1 cellular context compared by ENCODE assay signal in genomic region chr1:204520834-204521709, GRCh38.
TF ChIP-seq lines count a peak whose summit lies in the region.

No MANE protein-coding gene starts in this region.

TF ChIP-seq in K562, 482 proteins besides CTCF, POLR2A, EP300 and RAD21 (continued from another document):
- peak in 1 of 2 experiments; percentile 93; a peak in 2 of 4 replicates for TF ChIP-seq ZNF318 (IDR thresholded peaks at IDR 0.05; ENCODE audit: borderline replicate concordance in 1 of 2, low read depth in 1 of 2)
- TF ChIP-seq STAT5A (IDR thresholded peaks at IDR 0.05; ENCODE audit: borderline replicate concordance, low read length): no peak
- peak; percentile 96 for TF ChIP-seq BHLHE40 (IDR thresholded peaks at IDR 0.05; ENCODE audit: low read length)
- no peak for TF ChIP-seq ZNF79 (CRISPR knock-in tag; IDR thresholded peaks at IDR 0.05; ENCODE audit: low read depth)
- TF ChIP-seq TEAD4 (IDR thresholded peaks at IDR 0.05; ENCODE audit: low read length): peak; percentile 60
- no peak for TF ChIP-seq TEAD4 (CRISPR knock-in tag; IDR thresholded peaks at IDR 0.05; ENCODE audit: borderline replicate concordance)
- 0 out of 2 replicates have a peak, but pooled peaks have one; percentile 18 for TF ChIP-seq CXXC5 (CRISPR knock-in tag; IDR thresholded peaks at IDR 0.05)
- TF ChIP-seq NKRF (IDR thresholded peaks at IDR 0.05; ENCODE audit: borderline replicate concordance): peak; percentile 55; the same call in 1 of the 2 replicates
- TF ChIP-seq SMARCE1 (IDR thresholded peaks at IDR 0.05): peak; percentile 76
- TF ChIP-seq USF1 (CRISPR knock-in tag; IDR thresholded peaks at IDR 0.05): peak; percentile 68
- peak in 1 of 2 experiments; percentile 63; a peak in 3 of 4 replicates for TF ChIP-seq MNT (conservative IDR thresholded peaks at IDR 0.05)
- peak; percentile 91 for TF ChIP-seq TFAP4 (CRISPR knock-in tag; IDR thresholded peaks at IDR 0.05; ENCODE audit: borderline replicate concordance)
- peak; percentile 31; the same call in 1 of the 2 replicates for TF ChIP-seq ARID4B (CRISPR knock-in tag; IDR thresholded peaks at IDR 0.05)
- TF ChIP-seq NCOR1 (IDR thresholded peaks at IDR 0.05): peak; percentile 33; the same call in 1 of the 2 replicates
- no peak for TF ChIP-seq FUS (optimal IDR thresholded peaks at IDR 0.05; ENCODE audit: low read depth, low read length)
- peak; percentile 53 to 63; a peak in 3 of 4 replicates for TF ChIP-seq KDM1A (IDR thresholded peaks at IDR 0.05)
- 0 out of 4 replicates have a peak, but pooled peaks of 1 of the 2 experiments have one; percentile 5 for TF ChIP-seq TEAD1 (CRISPR knock-in tag; IDR thresholded peaks at IDR 0.05)
- peak; percentile 71; the same call in 1 of the 2 replicates for TF ChIP-seq CBFA2T2 (conservative IDR thresholded peaks at IDR 0.05)
- TF ChIP-seq FOXK2 (conservative IDR thresholded peaks at IDR 0.05 in 1 of 2, IDR thresholded peaks at IDR 0.05 in 1 of 2; ENCODE audit: low read depth in 2 of 2): peak; percentile 78 to 83
- TF ChIP-seq DACH1 (IDR thresholded peaks at IDR 0.05; ENCODE audit: partially characterized antibody): peak; percentile 53
- TF ChIP-seq HDAC1 (IDR thresholded peaks at IDR 0.05): peak in 1 of 2 experiments; percentile 78; a peak in 2 of 4 replicates
- TF ChIP-seq KLF16 (IDR thresholded peaks at IDR 0.05): 0 out of 2 replicates have a peak, but pooled peaks have one; percentile 13
- TF ChIP-seq TRIM24 (IDR thresholded peaks at IDR 0.05): peak; percentile 63 to 67
- TF ChIP-seq POLR2B (IDR thresholded peaks at IDR 0.05; ENCODE audit: low read depth, partially characterized antibody): no peak
- peak; percentile 33; the same call in 1 of the 2 replicates for TF ChIP-seq RAD51 (IDR thresholded peaks at IDR 0.05; ENCODE audit: borderline replicate concordance, low read depth)
- no peak for TF ChIP-seq ZNF707 (CRISPR knock-in tag; conservative IDR thresholded peaks at IDR 0.05)
- TF ChIP-seq MTA2 (IDR thresholded peaks at IDR 0.05; ENCODE audit: low read depth): 0 out of 2 replicates have a peak, but pooled peaks have one; percentile 9
- no peak for TF ChIP-seq PHTF2 (CRISPR knock-in tag; IDR thresholded peaks at IDR 0.05)
- peak; percentile 39; the same call in 1 of the 2 replicates for TF ChIP-seq LEF1 (IDR thresholded peaks at IDR 0.05)
- TF ChIP-seq RUNX1 (IDR thresholded peaks at IDR 0.05; ENCODE audit: low read depth): peak; percentile 40; the same call in 1 of the 2 replicates
- TF ChIP-seq NBN (IDR thresholded peaks at IDR 0.05; ENCODE audit: low read depth): peak; percentile 52; the same call in 1 of the 2 replicates
- TF ChIP-seq E2F6 (IDR thresholded peaks at IDR 0.05; ENCODE audit: borderline replicate concordance in 1 of 2, extremely low read depth in 1 of 2, insufficient read depth in 1 of 2, insufficient read length in 1 of 2, low read depth in 1 of 2, low read length in 1 of 2, poor library complexity in 1 of 2, severe bottlenecking in 1 of 2): no peak
- 0 out of 2 replicates have a peak, but pooled peaks have one; percentile 33 for TF ChIP-seq SMARCA4 (IDR thresholded peaks at IDR 0.05)
- TF ChIP-seq HLTF (IDR thresholded peaks at IDR 0.05): peak; percentile 17; the same call in 1 of the 2 replicates
